ENCODE assay signal across 12 cellular contexts in the genomic region with DNA sequence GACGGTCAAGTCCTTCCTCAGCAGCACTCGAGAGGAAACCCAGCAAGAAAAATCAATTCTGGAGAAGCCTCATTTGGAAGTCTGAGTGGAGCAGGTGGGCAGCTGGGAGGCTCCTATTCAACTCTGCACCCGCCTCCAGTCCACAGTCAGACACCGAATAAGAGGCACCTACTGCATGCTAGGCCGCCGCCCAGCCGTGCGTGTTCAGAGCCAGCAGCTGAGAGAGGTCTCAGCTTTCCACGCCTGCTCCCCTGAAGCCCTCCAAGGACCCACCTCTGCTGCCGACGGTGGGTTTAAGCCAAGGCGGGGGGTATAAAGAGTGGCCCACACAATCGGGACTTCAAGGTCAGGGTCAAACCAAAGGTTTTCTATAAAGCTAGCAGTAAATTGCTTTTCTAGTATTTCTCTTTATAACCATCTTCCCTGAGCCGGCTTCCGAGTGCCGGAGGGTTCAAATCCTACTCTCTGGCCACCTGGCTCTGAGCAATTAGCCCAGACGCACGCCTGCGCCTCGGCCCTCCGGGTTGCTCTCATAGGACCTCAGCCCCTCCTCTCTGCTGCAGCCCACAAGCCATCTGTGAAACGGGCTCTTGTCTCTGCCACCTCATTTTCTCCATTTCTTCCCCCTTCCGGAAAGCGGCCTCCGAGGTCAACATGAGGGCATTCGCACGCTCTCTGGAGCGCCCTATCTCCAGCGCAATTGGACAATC. TPM values are rescaled to one million over a fixed set of nuclear protein-coding genes. Genes with fewer than 3 reads are reported as not detected.
DNase-seq lines count a peak whose midpoint lies in the region; ATAC-seq, FAIRE-seq and TF ChIP-seq lines count a peak whose summit lies in the region.
"Had no signal": no experiment of that assay in that cellular context is flagged by ENCODE, and none has a peak within 500 bp of the region (broad histone marks: within the 10 kb centered on the region; RNA-seq: fewer than 3 reads in every experiment).

No MANE protein-coding gene starts in this region.

- H3K9me2 ChIP-seq in Karpas-422 (replicated peaks; ENCODE audit: insufficient read depth, low read length) = no peaks in the 10 kb centered on the region

- peak overlapping the region; percentile 35 for H3K4me3 ChIP-seq in GM12864 (ENCODE audit: low read depth, low read length)
- no peak overlapping the region for H3K4me3 ChIP-seq in H1 (ENCODE audit: extremely low read depth in 1 of 4, insufficient read depth in 2 of 4, low read depth in 3 of 4, low read length in 4 of 4)
- H3K4me3 ChIP-seq in neural progenitor cell = no peak overlapping the region
- H3K4me3 ChIP-seq in Karpas-422 (ENCODE audit: low read length) = no peak overlapping the region

- H3K9me3 ChIP-seq in H1 (ENCODE audit: insufficient read depth in 2 of 2, low read depth in 1 of 2, low read length in 1 of 2) = no peaks in the 10 kb centered on the region
- no peaks in the 10 kb centered on the region for H3K9me3 ChIP-seq in neural progenitor cell (ENCODE audit: low read depth)
- no peaks in the 10 kb centered on the region for H3K9me3 ChIP-seq in Karpas-422 (ENCODE audit: low read length)

- POLR2A ChIA-PET in H1 (lab: Charles Lee; ENCODE audit: partially characterized antibody) = interaction anchor here (0.9 kb wide), 1 partner anchor 30 kb away, joined by 3 read pairs; no protein-coding TSS in a partner anchor

- peaks cover 0 to 15% (median 9%) of the 10 kb centered on the region in 4 experiments; a peak in 5 of 7 replicates for H3K4me1 ChIP-seq in H1 (replicated peaks in 1 of 4; ENCODE audit: control insufficient read depth in 3 of 4, insufficient read depth in 4 of 4, low read length in 3 of 4)
- no peaks in the 10 kb centered on the region for H3K4me1 ChIP-seq in neural progenitor cell
- H3K4me1 ChIP-seq in Karpas-422 (ENCODE audit: low read length) = peaks cover 33% of the 10 kb centered on the region

- intact Hi-C loops in activated CD4-positive, alpha-beta T cell treated with anti-CD3 and anti-CD28 coated beads, Interleukin-2, amount 10 ng/mL, durations not matched to agents 24 days and 14 days (cut with micrococcal nuclease) = no loop called here

- FAIRE-seq in H1 (lab: Jason Lieb, UNC) = no peak

- no peak overlapping the region for H3K9ac ChIP-seq in H1 (replicated peaks in 1 of 4; ENCODE audit: extremely low read depth in 1 of 4, low read depth in 3 of 4, low read length in 3 of 4)
- H3K9ac ChIP-seq in neural progenitor cell = no peak overlapping the region
- no peak overlapping the region for H3K9ac ChIP-seq in Karpas-422 (ENCODE audit: low read length)

- H2AFZ ChIP-seq in H1 (ENCODE audit: low read length) (no peak overlapping the region), neural progenitor cell (replicated peaks) (no peak overlapping the region), Karpas-422 (ENCODE audit: low read length) (no peak overlapping the region)

- H2BK5ac ChIP-seq in H1 (ENCODE audit: low read depth, low read length) = no peak overlapping the region; the same call in 1 of the 2 replicates

- H3K36me3 ChIP-seq in H1 (ENCODE audit: control insufficient read depth in 2 of 4, insufficient read depth in 4 of 4, low read length in 3 of 4) (no peaks in the 10 kb centered on the region; a peak in 1 of 8 replicates), neural progenitor cell (no peaks in the 10 kb centered on the region), Karpas-422 (ENCODE audit: insufficient read depth, low read length) (no peaks in the 10 kb centered on the region)

- peaks cover 49% of the 10 kb centered on the region for H3K4me1 Mint-ChIP-seq in neural progenitor cell
- H3K4me1 Mint-ChIP-seq in activated CD4-positive, alpha-beta T cell treated with anti-CD3 and anti-CD28 coated beads, Interleukin-2, amount 10 ng/mL, durations not matched to agents 24 days and 14 days = peaks cover 5% of the 10 kb centered on the region

- CTCF ChIA-PET in H1 (lab: Charles Lee; ENCODE audit: partially characterized antibody) = interaction anchor here (0.7 to 2.8 kb wide), 6 partner anchors 11 to 168 kb away, joined by 3 to 8 read pairs (median 3); no protein-coding TSS in a partner anchor

- H3K27me3 ChIP-seq in H1 (replicated peaks in 1 of 4; ENCODE audit: control insufficient read depth in 3 of 4, extremely low read depth in 1 of 4, insufficient read depth in 3 of 4, low read length in 3 of 4) = no peaks in the 10 kb centered on the region
- H3K27me3 ChIP-seq in neural progenitor cell = no peaks in the 10 kb centered on the region
- no peaks in the 10 kb centered on the region; the same call in 1 of the 2 replicates for H3K27me3 ChIP-seq in Karpas-422 (ENCODE audit: low read length)

- ATAC-seq in HG03280 (IDR thresholded peaks at IDR 0.05; ENCODE audit: unreplicated experiment) = no peak
- ATAC-seq: naive thymus-derived CD8-positive, alpha-beta T cell had no signal

- no peak for DNase-seq in GM12864 (ENCODE audit: low read depth)
- peak; percentile 10 for DNase-seq in NCI-H2227 treated with DMSO at 0.1 percent for 48 hours (lab: John Stamatoyannopoulos, UW)
- DNase-seq in H1 (ENCODE audit: low read depth in 1 of 2, low spot score in 2 of 2) = no peak
- DNase-seq in neural progenitor cell (ENCODE audit: low spot score) = no peak
- DNase-seq in amniotic stem cell (lab: John Stamatoyannopoulos, UW) = no peak
- DNase-seq in Karpas-422 = no peak
- DNase-seq in activated CD4-positive, alpha-beta T cell treated with anti-CD3 and anti-CD28 coated beads, Interleukin-2, amount 10 ng/mL, durations not matched to agents 24 days and 14 days = no peak
- DNase-seq: hippocampal formation; naive thymus-derived CD8-positive, alpha-beta T cell; NCI-H2081; T-helper 2 cell had no signal

- H4K5ac ChIP-seq in H1 (ENCODE audit: insufficient read length, low read depth, low read length) = no peak overlapping the region

- no peak overlapping the region for H4K91ac ChIP-seq in H1 (replicated peaks; ENCODE audit: insufficient read length, low read length)

- WGBS in H1 (ENCODE audit: extremely low coverage in 1 of 2, insufficient coverage in 1 of 2, insufficient read length in 1 of 2, insufficient replicate concordance in 2 of 2, low coverage in 1 of 2, low lambda C conversion rate in 2 of 2, missing lambda C conversion rate in 1 of 2), 2 experiments = 82% methylated on average over 26 of the region's 29 CpGs; no CpG with 5 or more reads in 1 of the 2 experiments

- no peak overlapping the region for H2BK120ac ChIP-seq in H1 (replicated peaks; ENCODE audit: low read depth, low read length)

- H3K18ac ChIP-seq in H1 (ENCODE audit: extremely low read depth, low read length) = peak overlapping the region; percentile 48

- no peak overlapping the region for H3K27ac ChIP-seq in H1 (ENCODE audit: low read depth, low read length)
- H3K27ac ChIP-seq in neural progenitor cell = no peak overlapping the region
- no peak overlapping the region for H3K27ac ChIP-seq in Karpas-422 (ENCODE audit: low read length)

- no peak overlapping the region for H3K4ac ChIP-seq in H1 (replicated peaks; ENCODE audit: insufficient read length, low read depth, low read length)

- no peaks in the 10 kb centered on the region for H3F3A ChIP-seq in neural progenitor cell (ENCODE audit: low read depth)

- peak overlapping the region; percentile 81 for H3K27ac Mint-ChIP-seq in neural progenitor cell
- H3K27ac Mint-ChIP-seq in activated CD4-positive, alpha-beta T cell treated with anti-CD3 and anti-CD28 coated beads, Interleukin-2, amount 10 ng/mL, durations not matched to agents 24 days and 14 days = no peak overlapping the region
- H3K27ac Mint-ChIP-seq: naive thymus-derived CD8-positive, alpha-beta T cell had no signal

- H3K36me3 Mint-ChIP-seq in neural progenitor cell = peaks cover 4% of the 10 kb centered on the region
- no peaks in the 10 kb centered on the region for H3K36me3 Mint-ChIP-seq in activated CD4-positive, alpha-beta T cell treated with anti-CD3 and anti-CD28 coated beads, Interleukin-2, amount 10 ng/mL, durations not matched to agents 24 days and 14 days (ENCODE audit: low read depth)
- H3K36me3 Mint-ChIP-seq: naive thymus-derived CD8-positive, alpha-beta T cell had no signal

- no peak overlapping the region for H2BK12ac ChIP-seq in H1 (ENCODE audit: low read depth, low read length)

- no peaks in the 10 kb centered on the region for H3K23me2 ChIP-seq in H1 (ENCODE audit: low read depth, low read length)

- no peak overlapping the region for H2BK15ac ChIP-seq in H1 (ENCODE audit: low read length)

- H3K27me3 Mint-ChIP-seq in neural progenitor cell (ENCODE audit: insufficient read depth, low read depth) = peaks cover 9% of the 10 kb centered on the region
- H3K27me3 Mint-ChIP-seq in activated CD4-positive, alpha-beta T cell treated with anti-CD3 and anti-CD28 coated beads, Interleukin-2, amount 10 ng/mL, durations not matched to agents 24 days and 14 days = no peaks in the 10 kb centered on the region
- H3K27me3 Mint-ChIP-seq: naive thymus-derived CD8-positive, alpha-beta T cell had no signal

- H3K4me3 Mint-ChIP-seq in neural progenitor cell = no peak overlapping the region
- H3K4me3 Mint-ChIP-seq in activated CD4-positive, alpha-beta T cell treated with anti-CD3 and anti-CD28 coated beads, Interleukin-2, amount 10 ng/mL, durations not matched to agents 24 days and 14 days = no peak overlapping the region
- H3K4me3 Mint-ChIP-seq: naive thymus-derived CD8-positive, alpha-beta T cell had no signal

- no peak for TF ChIP-seq EP300 in H1 (IDR thresholded peaks at IDR 0.05; ENCODE audit: borderline replicate concordance in 1 of 2, low read depth in 2 of 2, low read length in 2 of 2)

- no peak overlapping the region for H2AK5ac ChIP-seq in H1 (ENCODE audit: low read depth, low read length)

- no peaks in the 10 kb centered on the region for H3K9me3 Mint-ChIP-seq in neural progenitor cell
- H3K9me3 Mint-ChIP-seq in activated CD4-positive, alpha-beta T cell treated with anti-CD3 and anti-CD28 coated beads, Interleukin-2, amount 10 ng/mL, durations not matched to agents 24 days and 14 days = no peaks in the 10 kb centered on the region
- H3K9me3 Mint-ChIP-seq: naive thymus-derived CD8-positive, alpha-beta T cell had no signal

- no peak overlapping the region for H3K23ac ChIP-seq in H1 (ENCODE audit: insufficient read length)

- TF ChIP-seq CTCF in GM12864 (IDR thresholded peaks at IDR 0.05; ENCODE audit: low read depth, low read length, missing control alignments) (no peak), H1 (IDR thresholded peaks at IDR 0.05; ENCODE audit: control extremely low read depth in 1 of 3, insufficient read depth in 1 of 3, low read depth in 1 of 3, low read length in 3 of 3) (no peak), neural progenitor cell (IDR thresholded peaks at IDR 0.05) (no peak)

- H3K4me2 ChIP-seq in H1 (ENCODE audit: insufficient read depth in 1 of 2, low read depth in 2 of 2, low read length in 2 of 2) (no peak overlapping the region), neural progenitor cell (no peak overlapping the region), Karpas-422 (ENCODE audit: low read depth, low read length, poor library complexity, severe bottlenecking) (no peak overlapping the region)

- no peak overlapping the region for H4K8ac ChIP-seq in H1 (ENCODE audit: extremely low read depth, insufficient read depth, low read length)

- H3K14ac ChIP-seq in H1 (ENCODE audit: insufficient read length) = no peak overlapping the region

- H3K79me2 ChIP-seq in H1 (ENCODE audit: control insufficient read depth in 1 of 2, insufficient read depth in 2 of 2, low read length in 2 of 2) (peaks cover 0 to 83% of the 10 kb centered on the region in 2 experiments; a peak in 2 of 4 replicates), neural progenitor cell (ENCODE audit: low read depth) (peaks cover 91% of the 10 kb centered on the region), Karpas-422 (ENCODE audit: low read length) (no peaks in the 10 kb centered on the region)

- TF ChIP-seq RAD21 in H1 (IDR thresholded peaks at IDR 0.05 in 1 of 2, conservative IDR thresholded peaks at IDR 0.05 in 1 of 2; ENCODE audit: low read depth in 2 of 2, low read length in 2 of 2) = no peak

- H4K20me1 ChIP-seq in H1 (replicated peaks in 1 of 2; ENCODE audit: control insufficient read depth in 1 of 2, insufficient read depth in 2 of 2, low read length in 2 of 2) = peaks cover 14 to 19% of the 10 kb centered on the region in 2 experiments
- H4K20me1 ChIP-seq in neural progenitor cell (ENCODE audit: low read depth) = peaks cover 86% of the 10 kb centered on the region
- peaks cover 47% of the 10 kb centered on the region for H4K20me1 ChIP-seq in Karpas-422 (ENCODE audit: insufficient read depth, low read depth, low read length)

- H2BK20ac ChIP-seq in H1 (ENCODE audit: low read length) = no peak overlapping the region

- H3K56ac ChIP-seq in H1 (replicated peaks; ENCODE audit: insufficient read length, low read depth, low read length) = no peak overlapping the region

- H3K79me1 ChIP-seq in H1 (ENCODE audit: low read depth, low read length) = peaks cover 17% of the 10 kb centered on the region

- no peak for TF ChIP-seq POLR2A in H1 (IDR thresholded peaks at IDR 0.05; ENCODE audit: control extremely low read depth in 1 of 2, low read depth in 2 of 2, low read length in 2 of 2)

RNA-seq across cellular contexts. Expression of a gene that starts 41.8 kb away (rescaled TPM):
- 34.6 and 37.6 TPM in 2 replicates for total RNA-seq in H1 (2021; fragmentation: NEBNext Ultra II Directional; extraction: Animal tissue kit (Norgen Biotek cat#: 25700))
- 13.6 and 17.6 TPM in 2 replicates for polyA plus RNA-seq in H1 (2011; rRNA removed)
- polyA plus RNA-seq in H1 (2011; cell fraction: cytosol; rRNA removed) = 20.6 TPM
- polyA plus RNA-seq in H1 (2011; cell fraction: nucleus; rRNA removed) = 40.6 TPM
- 20.5 to 32.6 TPM (median 30.1 TPM) in 4 replicates for polyA plus RNA-seq in H1 (2012, experiment 1 of 2)
- 11.5 TPM for polyA plus RNA-seq in H1 (2012, experiment 2 of 2)
- polyA plus RNA-seq in H1 (2013, experiment 1 of 2) = 15.7 TPM
- polyA plus RNA-seq in H1 (2013, experiment 2 of 2) = 15.9 TPM
- 28.1 and 28.9 TPM in 2 replicates for polyA minus RNA-seq in H1 (2011; rRNA and poly(A)+ RNA removed)
- polyA minus RNA-seq in H1 (2011; cell fraction: cytosol; rRNA and poly(A)+ RNA removed) = 19.7 TPM
- polyA minus RNA-seq in H1 (2011; cell fraction: nucleus; rRNA and poly(A)+ RNA removed) = 22.4 TPM
- 12.9 and 19.0 TPM in 2 replicates for total RNA-seq in neural progenitor cell (ENCODE audit: low replicate concordance)
- total RNA-seq in Karpas-422 (2014; rRNA removed; shearing (Covaris generic); ENCODE audit: low replicate concordance) = 3.5 and 9.6 TPM in 2 replicates
- 6.3 and 9.0 TPM in 2 replicates for total RNA-seq in activated CD4-positive, alpha-beta T cell treated with anti-CD3 and anti-CD28 coated beads, Interleukin-2, amount 10 ng/mL, durations not matched to agents 24 days and 14 days
